Comparison of ENCODE assay signal across 27 cellular contexts in genomic region chr1:61353797-61354406, GRCh38.
"Had no signal": no experiment of that assay in that cellular context is flagged by ENCODE, and none has a peak within 500 bp of the region (broad histone marks: within the 10 kb centered on the region; RNA-seq: fewer than 3 reads in every experiment).

No MANE protein-coding gene starts in this region.

- H3K27ac Mint-ChIP-seq: activated CD4-positive, alpha-beta T cell treated with anti-CD3 and anti-CD28 coated beads for 36 hours; activated naive CD8-positive, alpha-beta T cell treated with anti-CD3 and anti-CD28 coated beads, Interleukin-2, amount 50 U/mL, for 24 hours; naive B cell; stimulated activated naive B cell treated with anti-CD40 and anti-IgM and Interleukin-4, amounts not matched to agents 10 μg/mL and 1 μg/mL and 100 μg/mL, for 72 hours; T-helper 2 cell treated with Interferon-gamma antibody and Interleukin-4, amounts not matched to agents 5 μg/mL and 100 μg/mL, for 36 hours had no signal

- H3K27ac ChIP-seq: left lung, neutrophil, thyroid gland, upper lobe of left lung, vagina had no signal

- H3K27me3 ChIP-seq: left lung, neutrophil, stomach, thyroid gland, upper lobe of left lung, vagina had no signal

- H3K4me3 ChIP-seq: left lung, prostate gland, smooth muscle cell, stomach, thyroid gland, upper lobe of left lung, vagina had no signal

- H3K4me3 Mint-ChIP-seq: activated CD4-positive, alpha-beta T cell treated with anti-CD3 and anti-CD28 coated beads for 36 hours; activated naive CD8-positive, alpha-beta T cell treated with anti-CD3 and anti-CD28 coated beads, Interleukin-2, amount 50 U/mL, for 24 hours; naive B cell; nephron progenitor cell; stimulated activated naive B cell treated with anti-CD40 and anti-IgM and Interleukin-4, amounts not matched to agents 10 μg/mL and 1 μg/mL and 100 μg/mL, for 72 hours; T-helper 2 cell treated with Interferon-gamma antibody and Interleukin-4, amounts not matched to agents 5 μg/mL and 100 μg/mL, for 36 hours had no signal

- H3K4me1 ChIP-seq: left lung, thyroid gland, vagina had no signal

- H3K36me3 Mint-ChIP-seq: naive B cell; stimulated activated naive B cell treated with anti-CD40 and anti-IgM and Interleukin-4, amounts not matched to agents 10 μg/mL and 1 μg/mL and 100 μg/mL, for 72 hours had no signal

- H3K36me3 ChIP-seq: left lung, neutrophil, prostate gland had no signal

- H3K4me1 Mint-ChIP-seq: activated CD4-positive, alpha-beta T cell treated with anti-CD3 and anti-CD28 coated beads for 36 hours; activated naive CD8-positive, alpha-beta T cell treated with anti-CD3 and anti-CD28 coated beads, Interleukin-2, amount 50 U/mL, for 24 hours; naive B cell; stimulated activated naive B cell treated with anti-CD40 and anti-IgM and Interleukin-4, amounts not matched to agents 10 μg/mL and 1 μg/mL and 100 μg/mL, for 72 hours had no signal

- DNase-seq: activated CD4-positive, alpha-beta T cell treated with anti-CD3 and anti-CD28 coated beads for 36 hours; activated CD4-positive, CD25-positive, alpha-beta regulatory T cell; activated effector memory CD4-positive, alpha-beta T cell treated with anti-CD3 and anti-CD28 coated beads, Interleukin-2, amount 50 U/mL, for 16 hours; activated naive CD4-positive, alpha-beta T cell treated with anti-CD3 and anti-CD28 coated beads, Interleukin-2, amount 50 U/mL, for 16 hours; activated naive CD8-positive, alpha-beta T cell treated with anti-CD3 and anti-CD28 coated beads, Interleukin-2, amount 50 U/mL, for 24 hours; activated T-cell treated with anti-CD3 and anti-CD28 coated beads for 4 hours; amygdala; central memory CD4-positive, alpha-beta T cell; foreskin fibroblast; head of caudate nucleus; kidney glomerular epithelial cell; left lung; naive B cell; nephron progenitor cell; retina; stimulated activated CD4-positive, alpha-beta T cell treated with anti-CD3 and anti-CD28 coated beads, Interleukin-1b, Interleukin-23, amount 100 ng/mL, for 48 hours; stimulated activated naive B cell treated with anti-CD40 and anti-IgM and Interleukin-4, amounts not matched to agents 10 μg/mL and 1 μg/mL and 100 μg/mL, for 72 hours; stomach; T-helper 1 cell; thyroid gland; upper lobe of left lung had no signal

- H3K9me3 Mint-ChIP-seq: activated naive CD8-positive, alpha-beta T cell treated with anti-CD3 and anti-CD28 coated beads, Interleukin-2, amount 50 U/mL, for 24 hours; naive B cell; nephron progenitor cell; stimulated activated naive B cell treated with anti-CD40 and anti-IgM and Interleukin-4, amounts not matched to agents 10 μg/mL and 1 μg/mL and 100 μg/mL, for 72 hours; T-helper 2 cell treated with Interferon-gamma antibody and Interleukin-4, amounts not matched to agents 5 μg/mL and 100 μg/mL, for 36 hours had no signal

- ATAC-seq: activated CD4-positive, alpha-beta T cell treated with anti-CD3 and anti-CD28 coated beads for 36 hours; activated naive CD8-positive, alpha-beta T cell treated with anti-CD3 and anti-CD28 coated beads, Interleukin-2, amount 50 U/mL, for 24 hours; esophagus mucosa; left lung; stimulated activated naive B cell treated with anti-CD40 and anti-IgM and Interleukin-4, amounts not matched to agents 10 μg/mL and 1 μg/mL and 100 μg/mL, for 72 hours had no signal

- H3K27me3 Mint-ChIP-seq: activated CD4-positive, alpha-beta T cell treated with anti-CD3 and anti-CD28 coated beads for 36 hours; activated naive CD8-positive, alpha-beta T cell treated with anti-CD3 and anti-CD28 coated beads, Interleukin-2, amount 50 U/mL, for 24 hours; naive B cell had no signal

- H3K9me3 ChIP-seq: left lung, neutrophil, prostate gland, stomach, thyroid gland, upper lobe of left lung, vagina had no signal
